ENCODE assay signal across 1 cellular context in the genomic region with DNA sequence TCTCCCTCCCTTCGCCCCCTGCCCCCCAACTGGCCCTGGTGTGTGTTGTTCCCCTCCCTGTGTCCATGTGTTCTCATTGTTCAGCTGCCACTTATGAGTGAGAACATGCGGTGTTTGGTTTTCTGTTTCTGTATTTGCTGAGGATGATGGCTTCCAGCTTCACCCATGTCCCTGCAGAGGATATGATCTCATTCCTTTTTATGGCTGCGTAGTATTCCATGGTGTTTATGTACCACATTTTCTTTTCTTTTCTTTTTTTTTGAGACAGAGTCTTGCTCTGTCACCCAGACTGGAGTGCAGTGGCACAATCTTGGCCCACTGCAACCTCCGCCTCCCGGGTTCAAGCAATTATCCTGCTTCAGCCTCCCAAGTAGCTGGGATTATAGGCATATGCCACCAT.
TF ChIP-seq lines count a peak whose summit lies in the region.

No MANE protein-coding gene starts in this region.

TF ChIP-seq in HCT116, 20 proteins besides CTCF, POLR2A, EP300 and RAD21:
- peak; percentile 9; the same call in 1 of the 2 replicates for TF ChIP-seq CBX3 (IDR thresholded peaks at IDR 0.05; ENCODE audit: low read depth)
TF ChIP-seq in HCT116: peak in this region for 1; not testable (repeated sequence) for 19.
